Comparison of ENCODE assay signal across 8 cellular contexts in the genomic region with DNA sequence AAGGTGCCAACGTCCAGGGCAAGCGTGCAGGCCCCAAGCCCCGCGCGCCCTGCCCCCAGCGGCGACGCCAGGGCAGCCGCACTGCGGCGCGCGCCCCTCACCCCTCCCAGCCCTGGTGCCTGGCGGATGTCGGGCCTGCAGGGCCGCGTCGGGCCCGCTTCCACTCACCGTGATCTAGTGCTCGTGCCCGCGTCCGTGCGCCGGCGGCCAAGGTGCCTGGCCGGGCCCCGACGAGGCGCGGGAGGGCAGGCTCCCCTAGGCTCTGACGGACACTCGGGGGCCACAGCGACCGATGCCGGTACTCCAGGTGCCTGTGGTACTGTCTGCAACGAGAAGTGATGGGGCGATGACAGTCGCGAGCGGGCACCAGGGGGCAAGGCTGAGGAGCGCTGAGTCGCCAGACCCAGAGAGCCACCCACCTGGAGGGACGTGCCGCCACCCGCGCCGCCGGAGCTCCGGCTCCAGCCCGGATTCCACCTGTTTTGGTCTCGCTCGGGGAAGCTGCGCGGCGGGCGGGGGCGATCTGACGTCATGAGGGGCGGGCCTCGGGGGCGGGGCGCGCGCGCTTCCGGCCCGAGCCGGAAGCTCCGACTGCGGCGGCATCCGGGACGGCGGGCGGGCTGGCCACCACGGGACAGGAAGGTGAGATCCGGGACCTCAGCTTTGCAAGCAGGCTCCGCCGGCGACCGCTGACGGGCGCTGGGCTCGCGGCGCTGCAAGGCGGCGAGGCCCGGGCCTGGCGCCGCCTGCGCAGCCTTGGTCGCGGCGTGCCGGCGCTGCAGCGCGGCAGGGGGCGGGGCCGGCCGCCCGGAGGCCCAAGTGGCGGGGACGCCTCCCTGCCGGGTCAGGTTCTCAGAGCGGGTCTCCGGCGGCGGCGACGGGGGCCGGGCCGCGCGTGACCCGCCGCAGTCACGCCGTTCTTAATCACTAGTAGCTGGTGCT. TPM values are rescaled to one million over a fixed set of nuclear protein-coding genes. Genes with fewer than 3 reads are reported as not detected.
DNase-seq lines count a peak whose midpoint lies in the region; ATAC-seq and TF ChIP-seq lines count a peak whose summit lies in the region.

A gene with protein sequence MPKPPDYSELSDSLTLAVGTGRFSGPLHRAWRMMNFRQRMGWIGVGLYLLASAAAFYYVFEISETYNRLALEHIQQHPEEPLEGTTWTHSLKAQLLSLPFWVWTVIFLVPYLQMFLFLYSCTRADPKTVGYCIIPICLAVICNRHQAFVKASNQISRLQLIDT (plus strand): TSS at position 927 of the 942 bp plus-strand sequence. CDS start 89 bp downstream, outside the sequence.
A gene with protein sequence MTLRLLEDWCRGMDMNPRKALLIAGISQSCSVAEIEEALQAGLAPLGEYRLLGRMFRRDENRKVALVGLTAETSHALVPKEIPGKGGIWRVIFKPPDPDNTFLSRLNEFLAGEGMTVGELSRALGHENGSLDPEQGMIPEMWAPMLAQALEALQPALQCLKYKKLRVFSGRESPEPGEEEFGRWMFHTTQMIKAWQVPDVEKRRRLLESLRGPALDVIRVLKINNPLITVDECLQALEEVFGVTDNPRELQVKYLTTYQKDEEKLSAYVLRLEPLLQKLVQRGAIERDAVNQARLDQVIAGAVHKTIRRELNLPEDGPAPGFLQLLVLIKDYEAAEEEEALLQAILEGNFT (minus strand): TSS at position 507 of the 942 bp plus-strand sequence. CDS start 655 bp downstream, outside the sequence.

- H3K4me1 ChIP-seq in OCI-LY7 (ENCODE audit: insufficient read depth, low read length, poor library complexity, severe bottlenecking) (peaks cover 21% of the 10 kb centered on the region), esophagus muscularis mucosa (peaks cover 21 to 36% (median 33%) of the 10 kb centered on the region in 4 donors)

- CTCF ChIA-PET in OCI-LY7 (lab: Charles Lee; ENCODE audit: unreplicated experiment) = interaction anchor here (0.8 to 1.0 kb wide), 3 partner anchors 10 to 22 kb away, joined by 3 read pairs; a partner anchor contains a TSS

- no CpG with 5 or more reads among the region's 122 CpGs for WGBS in esophagus muscularis mucosa

- POLR2A ChIA-PET in OCI-LY7 (lab: Charles Lee) = interaction anchor here (0.6 to 1.8 kb wide), 5 partner anchors 11 to 730 kb away, joined by 3 to 8 read pairs (median 4); a partner anchor contains a TSS

- H3K9me3 ChIP-seq in OCI-LY7 (ENCODE audit: low read length) = no peaks in the 10 kb centered on the region
- H3K9me3 ChIP-seq in esophagus muscularis mucosa = no peaks in the 10 kb centered on the region

- H2AFZ ChIP-seq in OCI-LY7 (ENCODE audit: low read length) = peak within 1 kb of the TSS; percentile 92

- no peaks in the 10 kb centered on the region for H3K27me3 ChIP-seq in esophagus muscularis mucosa

- peaks cover 29 to 36% (median 32%) of the 10 kb centered on the region in 3 donors for H3K4me1 Mint-ChIP-seq in naive B cell
- H3K4me1 Mint-ChIP-seq in stimulated activated memory B cell treated with anti-CD40 and anti-IgM and Interleukin-4, amounts not matched to agents 10 μg/mL and 1 μg/mL and 100 μg/mL, for 72 hours = peaks cover 29% of the 10 kb centered on the region

- no peak for TF ChIP-seq EP300 in esophagus muscularis mucosa (IDR thresholded peaks at IDR 0.05)

- intact Hi-C loops in OCI-LY7 (cut with micrococcal nuclease; ENCODE audit: unreplicated experiment) (loop anchor here (1.0 to 2.0 kb wide), 2 partner anchors 23 to 70 kb away; a partner anchor contains a TSS), esophagus muscularis mucosa (cut with DNase I) (no loop called here)

- peak; percentile 65 for TF ChIP-seq POLR2A in esophagus muscularis mucosa (IDR thresholded peaks at IDR 0.05; ENCODE audit: low read depth)

- peak within 1 kb of the TSS; percentile 100 for H3K4me3 ChIP-seq in OCI-LY7 (ENCODE audit: low read depth, low read length, poor library complexity, severe bottlenecking)
- peak within 1 kb of the TSS; percentile 75 to 96 (median 86) for H3K4me3 ChIP-seq in esophagus muscularis mucosa

- H3K36me3 ChIP-seq in OCI-LY7 (ENCODE audit: insufficient read depth, low read length) (peaks cover 33% of the 10 kb centered on the region), esophagus muscularis mucosa (peaks cover 0 to 41% (median 28%) of the 10 kb centered on the region in 4 donors)

- no TSS peak for BruUV-seq in OCI-LY7 (replicated peaks; lab: Mats Ljungman, UMichigan)

- no peaks in the 10 kb centered on the region for H3K27me3 Mint-ChIP-seq in naive B cell
- no peaks in the 10 kb centered on the region for H3K27me3 Mint-ChIP-seq in stimulated activated memory B cell treated with anti-CD40 and anti-IgM and Interleukin-4, amounts not matched to agents 10 μg/mL and 1 μg/mL and 100 μg/mL, for 72 hours

- DNase-seq in DMS 273 (lab: John Stamatoyannopoulos, UW; ENCODE audit: unreplicated experiment) (peak; percentile 94), GM20000 (ENCODE audit: low spot score) (peak; percentile 98), HT-29 (ENCODE audit: low spot score) (peak; percentile 69), OCI-LY7 (ENCODE audit: low spot score) (peak; percentile 93), esophagus muscularis mucosa (ENCODE audit: extremely low spot score) (peak; percentile 97), naive B cell (peak; percentile 93)
- peak; percentile 90 for DNase-seq in activated T-cell treated with anti-CD3 and anti-CD28 coated beads, Interleukin-2, amount 50 U/mL, for 1 hour

- H3K9me3 Mint-ChIP-seq in naive B cell = no peaks in the 10 kb centered on the region
- H3K9me3 Mint-ChIP-seq in stimulated activated memory B cell treated with anti-CD40 and anti-IgM and Interleukin-4, amounts not matched to agents 10 μg/mL and 1 μg/mL and 100 μg/mL, for 72 hours = no peaks in the 10 kb centered on the region

- H3K4me2 ChIP-seq in OCI-LY7 (ENCODE audit: low read length) = peak within 1 kb of the TSS; percentile 88

- peak; percentile 85 to 86 for ATAC-seq in naive B cell (ENCODE audit: low read depth in 2 of 2)
- peak; percentile 95 for ATAC-seq in stimulated activated memory B cell treated with anti-CD40 and anti-IgM and Interleukin-4, amounts not matched to agents 10 μg/mL and 1 μg/mL and 100 μg/mL, for 72 hours

- H3K27ac Mint-ChIP-seq in naive B cell = peak within 1 kb of the TSS; percentile 96 to 100 (median 99)
- H3K27ac Mint-ChIP-seq in stimulated activated memory B cell treated with anti-CD40 and anti-IgM and Interleukin-4, amounts not matched to agents 10 μg/mL and 1 μg/mL and 100 μg/mL, for 72 hours = peak within 1 kb of the TSS; percentile 88

- H3K4me3 Mint-ChIP-seq in naive B cell = peak within 1 kb of the TSS; percentile 91 to 99 (median 96)
- H3K4me3 Mint-ChIP-seq in stimulated activated memory B cell treated with anti-CD40 and anti-IgM and Interleukin-4, amounts not matched to agents 10 μg/mL and 1 μg/mL and 100 μg/mL, for 72 hours = peak within 1 kb of the TSS; percentile 93

- H3K36me3 Mint-ChIP-seq in naive B cell = peaks cover 5 to 7% of the 10 kb centered on the region in 2 donors
- H3K36me3 Mint-ChIP-seq in stimulated activated memory B cell treated with anti-CD40 and anti-IgM and Interleukin-4, amounts not matched to agents 10 μg/mL and 1 μg/mL and 100 μg/mL, for 72 hours = peaks cover 14% of the 10 kb centered on the region

- no peaks in the 10 kb centered on the region for H3K9me2 ChIP-seq in OCI-LY7 (ENCODE audit: insufficient read depth, low read length)

- peaks cover 44% of the 10 kb centered on the region for H3K79me2 ChIP-seq in OCI-LY7 (ENCODE audit: insufficient read depth, low read depth, low read length)

- H4K20me1 ChIP-seq in OCI-LY7 (ENCODE audit: insufficient read depth, low read length) = no peaks in the 10 kb centered on the region

- no peak for TF ChIP-seq CTCF in GM20000 (IDR thresholded peaks at IDR 0.05; ENCODE audit: extremely low read depth, missing control alignments)
- TF ChIP-seq CTCF in OCI-LY7 (conservative IDR thresholded peaks at IDR 0.05; ENCODE audit: low read length) = peak; percentile 64
- peak in 1 of 3 experiments; percentile 43 for TF ChIP-seq CTCF in esophagus muscularis mucosa (IDR thresholded peaks at IDR 0.05)

- H3K27ac ChIP-seq in OCI-LY7 (ENCODE audit: low read depth, low read length, poor library complexity, severe bottlenecking) (peak within 1 kb of the TSS; percentile 87), esophagus muscularis mucosa (replicated peaks in 1 of 4) (peak within 1 kb of the TSS; percentile 93 to 98 (median 96))

RNA-seq across cellular contexts. Expression of the first gene that starts in this region (rescaled TPM):
- 5.7 and 6.0 TPM in 2 replicates for total RNA-seq in HT-29 (2014; rRNA removed; shearing (Covaris generic))
- 9.3 and 12.0 TPM in 2 replicates for total RNA-seq in OCI-LY7 (2014; rRNA removed; shearing (Covaris generic))
- 17.9 and 19.7 TPM in 2 replicates for total RNA-seq in OCI-LY7 (2022)
- total RNA-seq in esophagus muscularis mucosa = 10 to 100 TPM in 3 of 4 donors, 1 to 10 TPM in 1; 6.8 to 15.6 (median 11.6) TPM
- polyA plus RNA-seq in naive B cell (ENCODE audit: low read depth in 6 of 6) = 10 to 100 TPM; 33.0 to 71.6 (median 58.6) TPM

RNA-seq across cellular contexts. Expression of the second gene that starts in this region (rescaled TPM):
- total RNA-seq in HT-29 (2014; rRNA removed; shearing (Covaris generic)) = 14.8 and 18.2 TPM in 2 replicates
- 31.2 and 34.3 TPM in 2 replicates for total RNA-seq in OCI-LY7 (2014; rRNA removed; shearing (Covaris generic))
- total RNA-seq in OCI-LY7 (2022) = 26.4 TPM in 2 replicates
- total RNA-seq in esophagus muscularis mucosa = 10 to 100 TPM; 54.3 to 90.9 (median 61.7) TPM
- 100 to 1,000 TPM in 1 of 6 donors, 10 to 100 TPM in 5; 64.6 to 100 (median 82.0) TPM for polyA plus RNA-seq in naive B cell (ENCODE audit: low read depth in 6 of 6)

Comparison
In these comparisons a context has a peak if more than half of its experiments do, and no peak if none do; other contexts are left out.
1. Peak in every context shown above with its lines: DNase-seq, ATAC-seq, H3K4me3 ChIP-seq and H3K27ac ChIP-seq.